Comparison of ENCODE assay signal across 1 cellular context in the genomic region with DNA sequence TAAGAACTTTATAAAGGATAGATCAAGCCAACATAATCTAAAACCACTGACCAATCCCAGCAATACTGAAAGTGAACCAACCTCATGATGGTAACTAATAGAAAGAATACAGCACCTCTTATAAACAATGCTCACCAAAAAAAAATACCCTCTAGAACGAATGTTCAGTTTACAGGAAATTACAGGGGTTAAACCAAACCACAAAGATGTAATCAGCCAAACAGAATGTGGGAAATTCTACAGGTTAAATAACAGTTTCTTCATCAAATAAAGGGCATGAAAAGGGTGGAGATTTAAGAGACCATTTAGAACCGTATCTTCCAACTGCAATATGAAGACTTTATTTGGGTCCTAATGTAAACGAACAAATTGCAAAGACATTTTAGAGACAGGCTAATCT.
TF ChIP-seq lines count a peak whose summit lies in the region.

No MANE protein-coding gene starts in this region.

TF ChIP-seq in IMR-90, 13 proteins besides CTCF, POLR2A, EP300 and RAD21 (continued from another document):
- TF ChIP-seq BHLHE40 (IDR thresholded peaks at IDR 0.05; ENCODE audit: low read depth, low read length) (no peak), MXI1 (IDR thresholded peaks at IDR 0.05; ENCODE audit: borderline replicate concordance, low read depth, low read length) (no peak), MAFK (IDR thresholded peaks at IDR 0.05; ENCODE audit: low read depth, low read length) (no peak), RFX5 (IDR thresholded peaks at IDR 0.05; ENCODE audit: low read depth, low read length) (no peak), CEBPB (IDR thresholded peaks at IDR 0.05; ENCODE audit: low read depth, low read length) (no peak)
- TF ChIP-seq, protein P1, sequence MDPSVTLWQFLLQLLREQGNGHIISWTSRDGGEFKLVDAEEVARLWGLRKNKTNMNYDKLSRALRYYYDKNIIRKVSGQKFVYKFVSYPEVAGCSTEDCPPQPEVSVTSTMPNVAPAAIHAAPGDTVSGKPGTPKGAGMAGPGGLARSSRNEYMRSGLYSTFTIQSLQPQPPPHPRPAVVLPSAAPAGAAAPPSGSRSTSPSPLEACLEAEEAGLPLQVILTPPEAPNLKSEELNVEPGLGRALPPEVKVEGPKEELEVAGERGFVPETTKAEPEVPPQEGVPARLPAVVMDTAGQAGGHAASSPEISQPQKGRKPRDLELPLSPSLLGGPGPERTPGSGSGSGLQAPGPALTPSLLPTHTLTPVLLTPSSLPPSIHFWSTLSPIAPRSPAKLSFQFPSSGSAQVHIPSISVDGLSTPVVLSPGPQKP (IDR thresholded peaks at IDR 0.05; ENCODE audit: borderline replicate concordance, low read depth, low read length): no peak
